ENCODE assay signal across 9 cellular contexts in genomic region chr9:121059998-121060636, GRCh38. TPM values are rescaled to one million over a fixed set of nuclear protein-coding genes. Genes with fewer than 3 reads are reported as not detected.
A peak's percentile ranks its signal among the peaks of the same experiment; 100 is the strongest.
DNase-seq lines count a peak whose midpoint lies in the region; FAIRE-seq and TF ChIP-seq lines count a peak whose summit lies in the region.
"Had no signal": no experiment of that assay in that cellular context is flagged by ENCODE, and none has a peak within 500 bp of the region (broad histone marks: within the 10 kb centered on the region; RNA-seq: fewer than 3 reads in every experiment).

No MANE protein-coding gene starts in this region.

- H3K4me2 ChIP-seq in hepatocyte: no peak overlapping the region

- WGBS in hepatocyte (ENCODE audit: low lambda C conversion rate, missing lambda C conversion rate): 21% methylated on average over 6 of the region's 6 CpGs
- WGBS in spleen, 5 donors: 23 to 31% (median 29%) methylated on average over 6 of the region's 6 CpGs

- no peak overlapping the region for H3K27ac ChIP-seq in CD8-positive, alpha-beta memory T cell (ENCODE audit: low read depth, low read length)
- no peak overlapping the region for H3K27ac ChIP-seq in hepatocyte
- no peak overlapping the region for H3K27ac ChIP-seq in spleen
- H3K27ac ChIP-seq: skin epidermis had no signal

- no peaks in the 10 kb centered on the region for H3K27me3 ChIP-seq in CD8-positive, alpha-beta memory T cell (ENCODE audit: insufficient read depth, low read length, poor library complexity, severe bottlenecking)
- no peaks in the 10 kb centered on the region for H3K27me3 ChIP-seq in hepatocyte
- H3K27me3 ChIP-seq in spleen (replicated peaks in 1 of 7): no peaks in the 10 kb centered on the region

- no peaks in the 10 kb centered on the region for H3K9me2 ChIP-seq in hepatocyte (replicated peaks; ENCODE audit: insufficient read depth)

- no peak overlapping the region for H3K4me3 Mint-ChIP-seq in CD8-positive, alpha-beta memory T cell

- no peak for TF ChIP-seq POLR2A in spleen (IDR thresholded peaks at IDR 0.05)

- no peak overlapping the region for H2AFZ ChIP-seq in hepatocyte

- POLR2A ChIA-PET in CD8-positive, alpha-beta memory T cell (lab: Charles Lee): interaction anchor here (0.7 kb wide), 1 partner anchor 287 kb away, joined by 3 read pairs; no protein-coding TSS in a partner anchor

- intact Hi-C loops in spleen (cut with DNase I; ENCODE audit: low total_unique reads): loop anchor here (5.0 kb wide), 1 partner anchor 303 kb away; no protein-coding TSS in a partner anchor

- peak in 4 of 5 donors; percentile 10 to 49 (median 45) for DNase-seq in CD8-positive, alpha-beta memory T cell
- DNase-seq in GM19239 (ENCODE audit: insufficient read length, low spot score): no peak
- DNase-seq in NCI-H446 treated with DMSO at 0.1 percent for 48 hours (lab: John Stamatoyannopoulos, UW): peak; percentile 8
- DNase-seq in amniotic stem cell (lab: John Stamatoyannopoulos, UW): peak; percentile 51
- DNase-seq in hepatocyte (ENCODE audit: low spot score): peak; percentile 87
- DNase-seq in spleen: no peak
- no peak for DNase-seq in stimulated activated CD4-positive, alpha-beta T cell treated with anti-CD3 and anti-CD28 coated beads, Interleukin-1b, Interleukin-23, amount 100 ng/mL, for 48 hours
- no peak for DNase-seq in activated naive CD4-positive, alpha-beta T cell (lab: John Stamatoyannopoulos, UW)

- no peaks in the 10 kb centered on the region for H3K27me3 Mint-ChIP-seq in CD8-positive, alpha-beta memory T cell

- H3K9me3 ChIP-seq in CD8-positive, alpha-beta memory T cell (ENCODE audit: low read length): no peaks in the 10 kb centered on the region
- H3K9me3 ChIP-seq in hepatocyte (ENCODE audit: low read depth): no peaks in the 10 kb centered on the region
- peaks cover 0 to 23% (median 13%) of the 10 kb centered on the region in 8 donors for H3K9me3 ChIP-seq in spleen

- no peaks in the 10 kb centered on the region for H3K4me1 ChIP-seq in CD8-positive, alpha-beta memory T cell (ENCODE audit: insufficient read depth, low read length)
- H3K4me1 ChIP-seq in hepatocyte (ENCODE audit: insufficient read depth) (no peaks in the 10 kb centered on the region), spleen (peaks cover 0 to 12% (median 4%) of the 10 kb centered on the region in 6 donors)

- CTCF ChIA-PET in CD8-positive, alpha-beta memory T cell (lab: Charles Lee): interaction anchor here (0.7 to 3.6 kb wide), 26 partner anchors 8 to 318 kb away, joined by 3 to 49 read pairs (median 3); partner anchors contain the start of genes C5, CNTRL and FBXW2

- peak; percentile 87 for TF ChIP-seq CTCF in hepatocyte (IDR thresholded peaks at IDR 0.05; ENCODE audit: poor library complexity)
- TF ChIP-seq CTCF in spleen (IDR thresholded peaks at IDR 0.05 in 8 of 11, conservative IDR thresholded peaks at IDR 0.05 in 3 of 11): peak; percentile 30 to 78 (median 68)

- H3K36me3 Mint-ChIP-seq in CD8-positive, alpha-beta memory T cell: peaks cover 0 to 8% (median 0%) of the 10 kb centered on the region in 3 donors

- peaks cover 16 to 23% (median 17%) of the 10 kb centered on the region in 3 donors for H3K4me1 Mint-ChIP-seq in CD8-positive, alpha-beta memory T cell

- H3K27ac Mint-ChIP-seq in CD8-positive, alpha-beta memory T cell: no peak overlapping the region

- no peak overlapping the region for H3K4me3 ChIP-seq in CD8-positive, alpha-beta memory T cell (ENCODE audit: low read length)
- H3K4me3 ChIP-seq in hepatocyte: no peak overlapping the region
- H3K4me3 ChIP-seq in spleen: no peak overlapping the region
- H3K4me3 ChIP-seq: skin epidermis had no signal

- H3K79me2 ChIP-seq in hepatocyte: no peaks in the 10 kb centered on the region

- H4K20me1 ChIP-seq in hepatocyte (ENCODE audit: insufficient read depth, poor library complexity, severe bottlenecking): no peaks in the 10 kb centered on the region

- peaks cover 4 to 9% (median 7%) of the 10 kb centered on the region in 5 donors for H3K9me3 Mint-ChIP-seq in CD8-positive, alpha-beta memory T cell

- FAIRE-seq in GM19239 (lab: Jason Lieb, UNC): peak; percentile 92

- H3K36me3 ChIP-seq in CD8-positive, alpha-beta memory T cell (ENCODE audit: insufficient read depth, low read length): no peaks in the 10 kb centered on the region
- H3K36me3 ChIP-seq in hepatocyte (replicated peaks; ENCODE audit: insufficient read depth, low read depth) (no peaks in the 10 kb centered on the region), spleen (peaks cover 0 to 11% (median 0%) of the 10 kb centered on the region in 6 donors)

RNA-seq across cellular contexts. Expression of gene C5, which starts 10.0 kb away (rescaled TPM):
- total RNA-seq in CD8-positive, alpha-beta memory T cell: 1 to 10 TPM; 1.1 to 1.3 TPM
- polyA plus RNA-seq in CD8-positive, alpha-beta memory T cell: not detected
- total RNA-seq in hepatocyte (50.3 and 55.4 TPM in 2 replicates), spleen (10 to 100 TPM in 1 of 7 donors, 1 to 10 TPM in 6; 2.4 to 10.4 (median 4.3) TPM)
- polyA plus RNA-seq in hepatocyte (9.4 and 13.8 TPM in 2 replicates), spleen (1 to 10 TPM; 1.2 to 1.5 (median 1.3) TPM)

RNA-seq across cellular contexts. Expression of gene CNTRL, which starts 14.6 kb away (rescaled TPM):
- 10 to 100 TPM; 59.4 to 62.8 TPM for total RNA-seq in CD8-positive, alpha-beta memory T cell
- polyA plus RNA-seq in CD8-positive, alpha-beta memory T cell: 24.6 TPM
- total RNA-seq in hepatocyte (7.9 and 10.8 TPM in 2 replicates), spleen (10 to 100 TPM; 44.7 to 63.0 (median 54.4) TPM)
- polyA plus RNA-seq in hepatocyte (3.4 and 4.3 TPM in 2 replicates), spleen (10 to 100 TPM; 15.8 to 24.7 (median 20.2) TPM)

Comparison
In these comparisons a context has a peak if more than half of its experiments do, and no peak if none do; other contexts are left out.
1. DNase-seq: peak in CD8-positive, alpha-beta memory T cell (4 of 5), NCI-H446 treated with DMSO at 0.1 percent for 48 hours (single experiment), amniotic stem cell (single experiment) and hepatocyte (single experiment); none in GM19239 (single experiment), spleen (single experiment), stimulated activated CD4-positive, alpha-beta T cell treated with anti-CD3 and anti-CD28 coated beads, Interleukin-1b, Interleukin-23, amount 100 ng/mL, for 48 hours (single experiment) and activated naive CD4-positive, alpha-beta T cell (0 of 4).